ENCODE assay signal across 23 cellular contexts in the genomic region with DNA sequence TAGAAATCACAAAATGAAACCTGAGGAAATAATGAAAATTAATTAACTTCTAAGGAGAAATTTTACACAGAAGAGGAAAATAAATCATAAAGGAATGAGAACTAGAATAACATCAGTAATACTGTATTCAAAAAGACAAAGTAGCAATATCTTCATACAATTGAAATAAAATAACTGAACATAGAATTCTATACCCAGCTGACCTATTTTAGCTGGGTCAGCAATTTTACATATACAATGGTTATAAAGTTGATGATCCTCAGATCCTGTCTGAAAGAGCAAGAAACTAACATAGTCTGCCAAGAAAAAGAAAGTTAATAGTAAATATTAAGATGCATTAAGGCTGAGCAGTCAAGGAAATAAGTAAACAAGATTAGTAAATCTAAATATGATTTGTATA.
"Had no signal": no experiment of that assay in that cellular context is flagged by ENCODE, and none has a peak within 500 bp of the region (broad histone marks: within the 10 kb centered on the region; RNA-seq: fewer than 3 reads in every experiment).

No MANE protein-coding gene starts in this region.

- H3K36me3 ChIP-seq: left ventricle myocardium inferior, neural progenitor cell, neutrophil, right atrium auricular region, spleen, suprapubic skin, thoracic aorta, tibial artery, upper lobe of right lung had no signal

- H3K4me2 ChIP-seq: hepatocyte, neural progenitor cell had no signal

- H3K79me2 ChIP-seq: hepatocyte, parathyroid adenoma had no signal

- H3K9ac ChIP-seq: neural progenitor cell, parathyroid adenoma had no signal

- FAIRE-seq: urothelium cell line had no signal

- H2AFZ ChIP-seq: hepatocyte, neural progenitor cell, parathyroid adenoma had no signal

- H3K4me1 ChIP-seq: left ventricle myocardium inferior, neural progenitor cell, parathyroid adenoma, right atrium auricular region, spleen, suprapubic skin, tibial artery, upper lobe of right lung had no signal

- H3K9me3 ChIP-seq: neutrophil, suprapubic skin, upper lobe of right lung had no signal

- H3K27me3 ChIP-seq: hepatocyte, neural progenitor cell, neutrophil, right atrium auricular region, spleen, suprapubic skin, tibial artery, upper lobe of right lung had no signal

- DNase-seq: islet precursor cell; left ventricle myocardium inferior; mesendoderm; naive B cell; natural killer cell; nephron progenitor cell; occipital lobe; spleen; stimulated activated CD4-positive, alpha-beta T cell treated with anti-CD3 and anti-CD28 coated beads, Interleukin-4, amount 100 ng/mL, for 24 hours; stimulated activated naive CD4-positive, alpha-beta T cell; tibial artery; trophoblast cell; upper lobe of right lung had no signal

- H3K4me3 ChIP-seq: hepatocyte, left ventricle myocardium inferior, lung, neural progenitor cell, right atrium auricular region, skin epidermis, spleen, suprapubic skin, thoracic aorta, tibial artery, upper lobe of right lung had no signal

- H3K27ac ChIP-seq: hepatocyte, left ventricle myocardium inferior, neural progenitor cell, neutrophil, parathyroid adenoma, right atrium auricular region, skin epidermis, spleen, suprapubic skin, thoracic aorta, tibial artery, upper lobe of right lung had no signal
